11 cellular contexts compared by ENCODE assay signal in genomic region chr17:82699551-82699950, GRCh38. TPM values are rescaled to one million over a fixed set of nuclear protein-coding genes. Genes with fewer than 3 reads are reported as not detected.
DNase-seq lines count a peak whose midpoint lies in the region; TF ChIP-seq lines count a peak whose summit lies in the region.
"Had no signal": no experiment of that assay in that cellular context is flagged by ENCODE, and none has a peak within 500 bp of the region (broad histone marks: within the 10 kb centered on the region; RNA-seq: fewer than 3 reads in every experiment).

No MANE protein-coding gene starts in this region.

- H3K4me3 Mint-ChIP-seq in chondrocyte (ENCODE audit: unreplicated experiment) (peak overlapping the region; percentile 80), nephron (peak overlapping the region; percentile 91 to 97 (median 97))

- H3K4me1 Mint-ChIP-seq in chondrocyte (ENCODE audit: low read depth) (peaks cover 36% of the 10 kb centered on the region), nephron (peaks cover 17% of the 10 kb centered on the region)

- H3K4me3 ChIP-seq in AG04450 (ENCODE audit: low read depth, low read length) (peak overlapping the region; percentile 68), HUES6 (ENCODE audit: low read depth, low read length) (peak overlapping the region; percentile 76)

- no peaks in the 10 kb centered on the region for H3K36me3 ChIP-seq in HUES6 (ENCODE audit: control insufficient read depth, insufficient read depth, low read length)

- H3K27ac Mint-ChIP-seq in chondrocyte (ENCODE audit: unreplicated experiment) = no peak overlapping the region
- H3K27ac Mint-ChIP-seq in nephron = peak overlapping the region in 1 of 3 experiments; percentile 23

- H3K27ac ChIP-seq in AG04450 (ENCODE audit: low read depth, low read length) (no peak overlapping the region), HUES6 (ENCODE audit: low read depth, low read length) (no peak overlapping the region)

- POLR2A ChIA-PET in AG04450 (lab: Yijun Ruan, JAX) = no interaction called here

- peaks cover 8% of the 10 kb centered on the region; the same call in 1 of the 2 replicates for H3K4me1 ChIP-seq in HUES6 (ENCODE audit: control insufficient read depth, insufficient read depth, low read length)

- no peak for DNase-seq in AG04450 (ENCODE audit: low read depth, low spot score)
- DNase-seq in chondrocyte (ENCODE audit: low spot score) = no peak
- DNase-seq in DMS79 treated with DMSO at 0.1 percent for 48 hours (lab: John Stamatoyannopoulos, UW) = no peak
- no peak for DNase-seq in NCI-H748 (lab: John Stamatoyannopoulos, UW; ENCODE audit: unreplicated experiment)
- no peak for DNase-seq in globus pallidus (ENCODE audit: low spot score)
- DNase-seq in NCI-H1417 treated with DMSO at 0.1 percent for 48 hours (lab: John Stamatoyannopoulos, UW) = no peak
- DNase-seq: activated gamma-delta T cell, NCI-H2029, nucleus accumbens had no signal

- CTCF ChIA-PET in AG04450 (lab: Charles Lee) = no interaction called here

- H3K9me3 ChIP-seq in AG04450 (ENCODE audit: control insufficient read depth, insufficient read depth, low read length) (peaks cover 23% of the 10 kb centered on the region), HUES6 (ENCODE audit: control insufficient read depth, insufficient read depth, low read depth, low read length) (peaks cover 5% of the 10 kb centered on the region)

- TF ChIP-seq CTCF in AG04450 (IDR thresholded peaks at IDR 0.05; ENCODE audit: low read depth, low read length) (no peak), chondrocyte (IDR thresholded peaks at IDR 0.05) (no peak), nephron (IDR thresholded peaks at IDR 0.05; ENCODE audit: unreplicated experiment in 3 of 3) (no peak)

- H3K9ac ChIP-seq in HUES6 (ENCODE audit: low read length) = no peak overlapping the region

- H3K27me3 ChIP-seq in AG04450 (ENCODE audit: control insufficient read depth, insufficient read depth, low read length) = peaks cover 9% of the 10 kb centered on the region
- peaks cover 50% of the 10 kb centered on the region for H3K27me3 ChIP-seq in HUES6 (ENCODE audit: control insufficient read depth, insufficient read depth, low read length)

- H3K36me3 Mint-ChIP-seq in chondrocyte (ENCODE audit: low read depth) (peaks cover 3% of the 10 kb centered on the region), nephron (ENCODE audit: low read depth) (peaks cover 13% of the 10 kb centered on the region)

- H3K27me3 Mint-ChIP-seq in chondrocyte (ENCODE audit: low read depth) = no peaks in the 10 kb centered on the region
- H3K27me3 Mint-ChIP-seq in nephron (ENCODE audit: low read depth) = peaks cover 4% of the 10 kb centered on the region

- H3K9me3 Mint-ChIP-seq in chondrocyte (ENCODE audit: low read depth) = peaks cover 5% of the 10 kb centered on the region
- peaks cover 7% of the 10 kb centered on the region for H3K9me3 Mint-ChIP-seq in nephron

RNA-seq across cellular contexts. Expression of gene RAB40B, which starts 1.1 kb away (rescaled TPM):
- 5.4 and 7.2 TPM in 2 replicates for polyA plus RNA-seq in AG04450 (2011; rRNA removed)
- 1.2 and 3.1 TPM in 2 replicates for polyA minus RNA-seq in AG04450 (2011; rRNA and poly(A)+ RNA removed)
- 16.7 to 20.0 TPM (median 20.0 TPM) in 3 replicates for total RNA-seq in chondrocyte

RNA-seq across cellular contexts. Expression of gene FN3KRP, which starts 17.0 kb away (rescaled TPM):
- polyA plus RNA-seq in AG04450 (2011; rRNA removed) = 15.1 and 16.4 TPM in 2 replicates
- 7.5 and 9.5 TPM in 2 replicates for polyA minus RNA-seq in AG04450 (2011; rRNA and poly(A)+ RNA removed)
- total RNA-seq in chondrocyte = 23.0 to 27.4 TPM (median 23.3 TPM) in 3 replicates

RNA-seq across cellular contexts. Expression of gene FN3K, which starts 35.9 kb away (rescaled TPM):
- 1.6 TPM in 2 replicates for polyA plus RNA-seq in AG04450 (2011; rRNA removed)
- polyA minus RNA-seq in AG04450 (2011; rRNA and poly(A)+ RNA removed) = 1.9 and 2.0 TPM in 2 replicates
- 16.2 to 20.5 TPM (median 19.0 TPM) in 3 replicates for total RNA-seq in chondrocyte

RNA-seq across cellular contexts. Expression of gene WDR45B, which starts 51.3 kb away (rescaled TPM):
- 105 and 108 TPM in 2 replicates for polyA plus RNA-seq in AG04450 (2011; rRNA removed)
- polyA minus RNA-seq in AG04450 (2011; rRNA and poly(A)+ RNA removed) = 43.0 and 51.4 TPM in 2 replicates
- total RNA-seq in chondrocyte = 60.4 to 70.0 TPM (median 67.8 TPM) in 3 replicates

RNA-seq across cellular contexts. Expression of gene TBCD, which starts 52.3 kb away (rescaled TPM):
- 28.5 and 39.8 TPM in 2 replicates for polyA plus RNA-seq in AG04450 (2011; rRNA removed)
- polyA minus RNA-seq in AG04450 (2011; rRNA and poly(A)+ RNA removed) = 38.0 and 42.9 TPM in 2 replicates
- 53.7 to 62.9 TPM (median 59.8 TPM) in 3 replicates for total RNA-seq in chondrocyte
